21 cellular contexts compared by ENCODE assay signal in the genomic region with DNA sequence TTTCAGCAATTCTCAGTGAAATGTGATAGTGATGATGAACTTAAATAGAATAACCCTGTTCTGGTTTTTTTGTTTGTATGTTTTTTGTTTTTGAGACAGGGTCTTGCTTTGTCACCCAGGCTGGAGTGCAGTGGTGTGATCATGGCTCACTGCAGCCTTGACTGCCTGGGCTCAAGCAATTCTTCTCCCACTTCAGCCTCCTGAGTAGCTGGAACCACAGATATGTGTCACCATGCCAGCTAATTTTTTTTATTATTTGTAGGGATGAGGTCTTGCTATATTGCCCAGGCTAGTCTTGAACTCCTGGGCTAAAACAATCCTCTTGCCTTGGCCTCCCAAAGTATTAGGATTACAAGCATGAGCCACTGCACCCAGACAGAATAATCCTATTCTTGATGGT. TPM values are rescaled to one million over a fixed set of nuclear protein-coding genes. Genes with fewer than 3 reads are reported as not detected.
DNase-seq lines count a peak whose midpoint lies in the region; ATAC-seq and TF ChIP-seq lines count a peak whose summit lies in the region.
"Had no signal": no experiment of that assay in that cellular context is flagged by ENCODE, and none has a peak within 500 bp of the region (broad histone marks: within the 10 kb centered on the region; RNA-seq: fewer than 3 reads in every experiment).

No MANE protein-coding gene starts in this region.

- H3K27ac Mint-ChIP-seq in natural killer cell = no peak overlapping the region
- H3K27ac Mint-ChIP-seq in T-cell = no peak overlapping the region
- no peak overlapping the region for H3K27ac Mint-ChIP-seq in CD4-positive, alpha-beta memory T cell
- H3K27ac Mint-ChIP-seq: CD8-positive, alpha-beta T cell; H9 had no signal

- POLR2A ChIA-PET in T-cell (lab: Charles Lee) = no interaction called here
- POLR2A ChIA-PET in CD4-positive, alpha-beta memory T cell (lab: Charles Lee; ENCODE audit: partially characterized antibody) = no interaction called here

- H3K4me1 Mint-ChIP-seq in natural killer cell (no peaks in the 10 kb centered on the region), T-cell (no peaks in the 10 kb centered on the region)
- peaks cover 0 to 1% (median 0%) of the 10 kb centered on the region in 4 donors for H3K4me1 Mint-ChIP-seq in CD4-positive, alpha-beta memory T cell

- CTCF ChIA-PET in T-cell (lab: Charles Lee) = interaction anchor here (0.6 to 0.7 kb wide), 2 partner anchors 183 to 1657 kb away, joined by 3 read pairs; no protein-coding TSS in a partner anchor
- CTCF ChIA-PET in CD4-positive, alpha-beta memory T cell (lab: Charles Lee; ENCODE audit: partially characterized antibody) = interaction anchor here (0.8 kb wide), 1 partner anchor 41 kb away, joined by 4 read pairs; no protein-coding TSS in a partner anchor

- H3K4me3 ChIP-seq in CD4-positive, alpha-beta memory T cell (ENCODE audit: low read length in 2 of 2) = no peak overlapping the region
- H3K4me3 ChIP-seq: BLaER1, K562 had no signal

- TF ChIP-seq CTCF in foreskin keratinocyte (conservative IDR thresholded peaks at IDR 0.05) (no peak), natural killer cell (IDR thresholded peaks at IDR 0.05) (no peak)

- H3K4me1 ChIP-seq in foreskin keratinocyte = peaks cover 31% of the 10 kb centered on the region
- no peaks in the 10 kb centered on the region for H3K4me1 ChIP-seq in CD4-positive, alpha-beta memory T cell (ENCODE audit: insufficient read depth, low read length)
- H3K4me1 ChIP-seq: BLaER1 had no signal

- no peaks in the 10 kb centered on the region for H3K9me3 ChIP-seq in CD4-positive, alpha-beta memory T cell (ENCODE audit: control insufficient read depth in 1 of 2, low read length in 2 of 2)

- peaks cover 14 to 30% of the 10 kb centered on the region in 2 donors for H3K27me3 Mint-ChIP-seq in natural killer cell (ENCODE audit: low read depth in 2 of 2)
- peaks cover 8 to 11% of the 10 kb centered on the region in 2 donors for H3K27me3 Mint-ChIP-seq in T-cell
- peaks cover 5 to 10% of the 10 kb centered on the region in 2 donors for H3K27me3 Mint-ChIP-seq in CD4-positive, alpha-beta memory T cell

- H3K27ac ChIP-seq in foreskin keratinocyte = peak overlapping the region; percentile 6
- H3K27ac ChIP-seq in CD4-positive, alpha-beta memory T cell (ENCODE audit: low read depth, low read length) = no peak overlapping the region
- H3K27ac ChIP-seq: BLaER1 had no signal

- DNase-seq in Daoy (ENCODE audit: low read depth) (peak; percentile 21), HT1080 (ENCODE audit: low read depth) (peak; percentile 55), amniotic epithelial cell (ENCODE audit: low read depth) (peak; percentile 21), foreskin keratinocyte (peak in 1 of 2 donors; percentile 22), superior temporal gyrus (ENCODE audit: extremely low spot score) (no peak), natural killer cell (no peak), T-cell (no peak)
- DNase-seq in CD4-positive, alpha-beta memory T cell = no peak
- DNase-seq: CD8-positive, alpha-beta T cell; H9; NCI-H1105 treated with DMSO at 0.1 percent for 48 hours; NCI-H1694; NCI-H2081 treated with DMSO at 0.1 percent for 48 hours; NCI-H82; OCI-M1; RPMI8226; SIG-M5 had no signal

- ATAC-seq in foreskin keratinocyte = peak; percentile 36
- ATAC-seq in natural killer cell = no peak
- ATAC-seq in T-cell (replicated peaks in 1 of 4) = no peak
- ATAC-seq: CD8-positive, alpha-beta T cell; K562; SK-N-SH treated with all-trans-retinoic acid at 6 μM for 48 hours had no signal

- no peaks in the 10 kb centered on the region for H3K27me3 ChIP-seq in foreskin keratinocyte
- no peaks in the 10 kb centered on the region for H3K27me3 ChIP-seq in CD4-positive, alpha-beta memory T cell (ENCODE audit: insufficient read depth, low read length)
- H3K27me3 ChIP-seq: BLaER1 had no signal

- no peaks in the 10 kb centered on the region for H3K36me3 ChIP-seq in CD4-positive, alpha-beta memory T cell (ENCODE audit: insufficient read depth, low read length)
- H3K36me3 ChIP-seq: BLaER1 had no signal

- intact Hi-C loops in natural killer cell (cut with micrococcal nuclease) = no loop called here
- intact Hi-C loops in CD4-positive, alpha-beta memory T cell (cut with micrococcal nuclease) = no loop called here

- H3K4me3 Mint-ChIP-seq in natural killer cell (no peak overlapping the region), T-cell (no peak overlapping the region)
- H3K4me3 Mint-ChIP-seq in CD4-positive, alpha-beta memory T cell = no peak overlapping the region
- H3K4me3 Mint-ChIP-seq: CD8-positive, alpha-beta T cell; H9 had no signal

- no peaks in the 10 kb centered on the region for H3K36me3 Mint-ChIP-seq in natural killer cell
- H3K36me3 Mint-ChIP-seq in T-cell = no peaks in the 10 kb centered on the region
- no peaks in the 10 kb centered on the region for H3K36me3 Mint-ChIP-seq in CD4-positive, alpha-beta memory T cell
- H3K36me3 Mint-ChIP-seq: CD8-positive, alpha-beta T cell had no signal

- H3K9me3 Mint-ChIP-seq in natural killer cell (no peaks in the 10 kb centered on the region), T-cell (no peaks in the 10 kb centered on the region)
- peaks cover 0 to 4% (median 0%) of the 10 kb centered on the region in 8 donors for H3K9me3 Mint-ChIP-seq in CD4-positive, alpha-beta memory T cell

RNA-seq across cellular contexts. Expression of a gene that starts 14.3 kb away (rescaled TPM):
- 0.06 and 0.23 TPM in 2 replicates for total RNA-seq in Daoy (2014; rRNA removed; shearing (Covaris generic))
- 14.2 and 17.7 TPM in 2 replicates for total RNA-seq in HT1080 (2014; rRNA removed; shearing (Covaris generic))
- 9.4 and 10.8 TPM in 2 replicates for polyA plus RNA-seq in HT1080 (2015; cell fraction: cytosol; rRNA removed)
- 33.2 and 35.9 TPM in 2 replicates for polyA plus RNA-seq in HT1080 (2015; cell fraction: nucleus; rRNA removed)
- total RNA-seq in foreskin keratinocyte (1,970 and 2,423 TPM in 2 replicates), natural killer cell (not detected), T-cell (under 1 TPM in 1 of 5 donors, not detected in 4; 0.16 TPM)
- 1,615 and 1,982 TPM in 2 replicates for polyA plus RNA-seq in foreskin keratinocyte
- not detected for total RNA-seq in CD4-positive, alpha-beta memory T cell
- not detected for polyA plus RNA-seq in CD4-positive, alpha-beta memory T cell
- total RNA-seq: CD8-positive, alpha-beta T cell; K562; NCI-H460 had no signal
- polyA plus RNA-seq: K562 had no signal

RNA-seq across cellular contexts. Expression of a gene that starts 22.0 kb away (rescaled TPM):
- total RNA-seq in Daoy (2014; rRNA removed; shearing (Covaris generic)) = 14.3 and 14.4 TPM in 2 replicates
- total RNA-seq in HT1080 (2014; rRNA removed; shearing (Covaris generic)) = 16.3 and 17.3 TPM in 2 replicates
- polyA plus RNA-seq in HT1080 (2015; cell fraction: cytosol; rRNA removed) = 23.8 and 26.4 TPM in 2 replicates
- 22.2 and 25.8 TPM in 2 replicates for polyA plus RNA-seq in HT1080 (2015; cell fraction: nucleus; rRNA removed)
- total RNA-seq in foreskin keratinocyte (16.4 and 16.5 TPM in 2 replicates), natural killer cell (10 to 100 TPM in 2 of 3 donors, 1 to 10 TPM in 1; 9.1 to 19.1 (median 18.3) TPM), T-cell (10 to 100 TPM in 2 of 5 donors, 1 to 10 TPM in 3; 9.0 to 11.3 (median 9.7) TPM)
- polyA plus RNA-seq in foreskin keratinocyte = 12.0 and 13.3 TPM in 2 replicates
- 10 to 100 TPM; 12.2 to 12.4 TPM for total RNA-seq in CD4-positive, alpha-beta memory T cell
- 10 to 100 TPM; 10.0 to 15.8 TPM for polyA plus RNA-seq in CD4-positive, alpha-beta memory T cell

Comparison
In these comparisons a context has a peak if more than half of its experiments do, and no peak if none do; other contexts are left out.
1. DNase-seq: peak in Daoy (single experiment), HT1080 (single experiment) and amniotic epithelial cell (single experiment); none in superior temporal gyrus (single experiment), natural killer cell (single experiment), T-cell (0 of 34) and CD4-positive, alpha-beta memory T cell (0 of 5).
2. RNA of a gene that starts 14.3 kb away (total RNA-seq): 1,970 to 2,423 TPM in foreskin keratinocyte; 14.2 to 17.7 TPM in HT1080, 0.06 to 0.23 TPM in Daoy, not detected in natural killer cell, 0.16 TPM in T-cell and not detected in CD4-positive, alpha-beta memory T cell; every median in the first group is over 100 times any median in the second.